Comparison of ENCODE assay signal across 26 cellular contexts in genomic region chr14:92368001-92368400, GRCh38. TPM values are rescaled to one million over a fixed set of nuclear protein-coding genes. Genes with fewer than 3 reads are reported as not detected.
DNase-seq lines count a peak whose midpoint lies in the region; ATAC-seq, FAIRE-seq and TF ChIP-seq lines count a peak whose summit lies in the region.
"Had no signal": no experiment of that assay in that cellular context is flagged by ENCODE, and none has a peak within 500 bp of the region (broad histone marks: within the 10 kb centered on the region; RNA-seq: fewer than 3 reads in every experiment).

No MANE protein-coding gene starts in this region.

- no peak overlapping the region for H3K27ac ChIP-seq in ovary
- H3K27ac ChIP-seq: A549; BLaER1 treated with 17β-estradiol and CSF1 and Interleukin-3, amounts not matched to agents 10 nM and 100 nM; GM23248 had no signal

- peak; percentile 79 for DNase-seq in COLO829 (ENCODE audit: low spot score)
- peak; percentile 4 for DNase-seq in bronchial epithelial cell (ENCODE audit: low read depth)
- DNase-seq in foreskin melanocyte = peak; percentile 69
- no peak for DNase-seq in stimulated activated effector memory CD8-positive, alpha-beta T cell treated with anti-CD3 and anti-CD28 coated beads, Interleukin-12 subunit alpha, Interleukin-12 subunit beta, amount 100 ng/mL, for 72 hours (ENCODE audit: low spot score in 2 of 2)
- DNase-seq in DMS53 treated with DMSO at 0.1 percent for 48 hours (lab: John Stamatoyannopoulos, UW; ENCODE audit: unreplicated experiment) = no peak
- no peak for DNase-seq in ovary
- no peak for DNase-seq in cerebellar nuclear complex (lab: John Stamatoyannopoulos, UW)
- DNase-seq: 8988T; ACHN; AML-193; BE2C; Calu3; CD4-positive, alpha-beta T cell; CD8-positive, alpha-beta memory T cell; COR-L47; DMS53; DND-41; GM23248; H7; HCEC 1CT had no signal

- H3K27me3 ChIP-seq in bronchial epithelial cell (ENCODE audit: control insufficient read depth, insufficient read depth, low read length) (peaks cover 5% of the 10 kb centered on the region), ovary (no peaks in the 10 kb centered on the region)
- H3K27me3 ChIP-seq: BLaER1 treated with 17β-estradiol and CSF1 and Interleukin-3, amounts not matched to agents 10 nM and 100 nM had no signal

- no peaks in the 10 kb centered on the region for H3K36me3 Mint-ChIP-seq in stimulated activated effector memory CD8-positive, alpha-beta T cell treated with anti-CD3 and anti-CD28 coated beads, Interleukin-12 subunit alpha, Interleukin-12 subunit beta, amount 100 ng/mL, for 72 hours

- H3K4me1 ChIP-seq in ovary (ENCODE audit: insufficient read depth) = no peaks in the 10 kb centered on the region
- H3K4me1 ChIP-seq: BE2C; BLaER1 treated with 17β-estradiol and CSF1 and Interleukin-3, amounts not matched to agents 10 nM and 100 nM had no signal

- H3K4me3 Mint-ChIP-seq in stimulated activated effector memory CD8-positive, alpha-beta T cell treated with anti-CD3 and anti-CD28 coated beads, Interleukin-12 subunit alpha, Interleukin-12 subunit beta, amount 100 ng/mL, for 72 hours = no peak overlapping the region
- H3K4me3 Mint-ChIP-seq: CD14-positive monocyte; CD4-positive, alpha-beta T cell; CD8-positive, alpha-beta memory T cell had no signal

- ATAC-seq in stimulated activated effector memory CD8-positive, alpha-beta T cell treated with anti-CD3 and anti-CD28 coated beads, Interleukin-12 subunit alpha, Interleukin-12 subunit beta, amount 100 ng/mL, for 72 hours = no peak
- ATAC-seq: A549 had no signal

- 50 to 58% (median 57%) methylated on average over 6 of the region's 6 CpGs for WGBS in ovary, 3 donors

- TF ChIP-seq POLR2A in ovary (IDR thresholded peaks at IDR 0.05) = no peak

- no peak for TF ChIP-seq EP300 in ovary (IDR thresholded peaks at IDR 0.05)

- H3K9me3 ChIP-seq in ovary = no peaks in the 10 kb centered on the region
- H3K9me3 ChIP-seq: A549, BE2C had no signal

- no peaks in the 10 kb centered on the region for H3K9me3 Mint-ChIP-seq in stimulated activated effector memory CD8-positive, alpha-beta T cell treated with anti-CD3 and anti-CD28 coated beads, Interleukin-12 subunit alpha, Interleukin-12 subunit beta, amount 100 ng/mL, for 72 hours
- H3K9me3 Mint-ChIP-seq: CD4-positive, alpha-beta T cell had no signal

- no peaks in the 10 kb centered on the region for H3K36me3 ChIP-seq in bronchial epithelial cell (ENCODE audit: control insufficient read depth, insufficient read depth, low read length)
- H3K36me3 ChIP-seq in ovary = no peaks in the 10 kb centered on the region
- H3K36me3 ChIP-seq: BE2C; BLaER1 treated with 17β-estradiol and CSF1 and Interleukin-3, amounts not matched to agents 10 nM and 100 nM had no signal

- TF ChIP-seq CTCF in bronchial epithelial cell (IDR thresholded peaks at IDR 0.05; ENCODE audit: insufficient read depth, low read length, severe bottlenecking) (no peak), ovary (IDR thresholded peaks at IDR 0.05) (no peak)

- H3K4me1 Mint-ChIP-seq in stimulated activated effector memory CD8-positive, alpha-beta T cell treated with anti-CD3 and anti-CD28 coated beads, Interleukin-12 subunit alpha, Interleukin-12 subunit beta, amount 100 ng/mL, for 72 hours = peaks cover 4% of the 10 kb centered on the region
- H3K4me1 Mint-ChIP-seq: CD8-positive, alpha-beta memory T cell had no signal

- intact Hi-C loops in ovary (cut with DNase I) = no loop called here

- no peak overlapping the region for H3K4me3 ChIP-seq in bronchial epithelial cell (ENCODE audit: low read depth, low read length)
- no peak overlapping the region for H3K4me3 ChIP-seq in ovary
- H3K4me3 ChIP-seq: A549; BLaER1 treated with 17β-estradiol and CSF1 and Interleukin-3, amounts not matched to agents 10 nM and 100 nM; GM23248 had no signal

- H3K27ac Mint-ChIP-seq in stimulated activated effector memory CD8-positive, alpha-beta T cell treated with anti-CD3 and anti-CD28 coated beads, Interleukin-12 subunit alpha, Interleukin-12 subunit beta, amount 100 ng/mL, for 72 hours = peak overlapping the region; percentile 8
- H3K27ac Mint-ChIP-seq: CD4-positive, alpha-beta T cell; CD8-positive, alpha-beta memory T cell had no signal

- no peak for FAIRE-seq in bronchial epithelial cell (lab: Jason Lieb, UNC)
- FAIRE-seq: A549, G401.6, GM12892, H1 had no signal

RNA-seq across cellular contexts. Expression of gene SLC24A4, which starts 45.0 kb away (rescaled TPM):
- total RNA-seq in bronchial epithelial cell (not detected in 2 replicates), ovary (under 1 TPM; 0.11 to 0.61 (median 0.24) TPM)
- polyA plus RNA-seq in ovary = under 1 TPM; 0.10 to 0.98 TPM
- total RNA-seq: Calu3, GM23248 had no signal
- polyA plus RNA-seq: CD8-positive, alpha-beta memory T cell; GM23248 had no signal

Comparison
In these comparisons a context has a peak if more than half of its experiments do, and no peak if none do; other contexts are left out.
1. DNase-seq: peak in COLO829 (single experiment), bronchial epithelial cell (single experiment) and foreskin melanocyte (single experiment); none in stimulated activated effector memory CD8-positive, alpha-beta T cell treated with anti-CD3 and anti-CD28 coated beads, Interleukin-12 subunit alpha, Interleukin-12 subunit beta, amount 100 ng/mL, for 72 hours (0 of 2), DMS53 treated with DMSO at 0.1 percent for 48 hours (single experiment), ovary (0 of 5) and cerebellar nuclear complex (0 of 2).